ENCODE assay signal across 15 cellular contexts in the genomic region with DNA sequence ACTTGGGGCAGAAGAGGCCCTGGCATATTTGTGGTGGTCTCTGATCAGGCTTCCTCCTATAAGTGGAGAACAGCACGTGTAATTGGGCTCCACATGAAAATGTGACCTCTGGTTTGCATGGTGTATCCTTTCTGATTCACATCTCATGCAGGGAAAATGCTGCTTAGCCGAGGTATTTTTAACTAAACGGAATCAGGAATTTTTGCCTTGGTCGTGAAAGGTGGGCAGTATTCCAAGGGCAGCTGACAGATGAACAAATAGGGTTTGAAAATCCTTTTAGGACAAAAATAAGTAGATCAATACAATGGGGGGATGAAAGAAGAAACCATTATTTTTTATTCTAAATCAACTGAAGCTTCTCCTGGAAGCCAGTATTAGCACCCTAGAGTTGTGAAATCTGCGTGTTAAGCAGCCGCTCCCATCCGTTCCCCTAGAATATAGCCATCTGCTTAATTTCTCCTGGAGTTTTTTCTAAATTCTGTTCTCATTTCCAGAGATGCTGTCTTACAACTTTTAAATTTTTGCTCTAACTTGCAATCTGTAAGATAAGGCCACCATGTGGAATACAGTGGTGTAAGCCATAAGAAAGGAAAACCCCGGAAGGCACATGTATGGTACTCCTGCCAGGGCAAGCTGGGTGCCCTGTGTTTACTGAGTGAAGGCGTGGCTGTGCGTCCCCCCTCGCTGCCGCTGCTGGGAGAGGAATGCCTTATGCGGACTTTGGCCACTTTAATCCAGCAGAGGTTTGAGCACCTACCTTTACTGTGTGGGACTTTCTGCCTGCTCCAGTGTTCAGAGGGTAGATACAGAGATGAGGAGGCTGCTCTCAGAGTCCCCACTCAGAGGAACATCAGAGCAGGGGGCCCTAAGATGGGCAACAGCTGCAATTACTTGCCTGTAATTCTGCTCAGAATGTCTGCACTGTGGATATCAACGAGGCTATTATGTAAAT. TPM values are rescaled to one million over a fixed set of nuclear protein-coding genes. Genes with fewer than 3 reads are reported as not detected.
DNase-seq lines count a peak whose midpoint lies in the region; ATAC-seq, FAIRE-seq and TF ChIP-seq lines count a peak whose summit lies in the region.
"Had no signal": no experiment of that assay in that cellular context is flagged by ENCODE, and none has a peak within 500 bp of the region (broad histone marks: within the 10 kb centered on the region; RNA-seq: fewer than 3 reads in every experiment).

No MANE protein-coding gene starts in this region.

- peak; percentile 56; the same call in 1 of the 2 replicates for TF ChIP-seq RAD21 in HepG2 (CRISPR knock-in tag; IDR thresholded peaks at IDR 0.05)

- TF ChIP-seq POLR2A in Peyer's patch (IDR thresholded peaks at IDR 0.05), result no peak
- TF ChIP-seq POLR2A in HepG2 (IDR thresholded peaks at IDR 0.05; ENCODE audit: insufficient read depth in 1 of 2, low read depth in 2 of 2, low read length in 2 of 2), result peak in 1 of 2 experiments; percentile 72; a peak in 3 of 4 replicates

- no peaks in the 10 kb centered on the region for H4K20me1 ChIP-seq in HepG2 (ENCODE audit: insufficient read depth, low read length)

- CTCF ChIA-PET in HepG2 (lab: Yijun Ruan, JAX; ENCODE audit: low intra/inter-chr PET ratio, low total read pairs), result interaction anchor here (0.8 kb wide), 1 partner anchor 49 kb away, joined by 3 read pairs; no protein-coding TSS in a partner anchor

- intact Hi-C loops in HepG2 (cut with micrococcal nuclease; ENCODE audit: unreplicated experiment), result loop anchor here (1.0 kb wide), 4 partner anchors 8 to 51 kb away; no protein-coding TSS in a partner anchor

- H3K4me1 Mint-ChIP-seq in endothelial cell (ENCODE audit: unreplicated experiment), result peaks cover 16% of the 10 kb centered on the region

- WGBS in HepG2 (ENCODE audit: low lambda C conversion rate), result 22% methylated on average over 14 of the region's 14 CpGs

- H3K36me3 Mint-ChIP-seq in endothelial cell (ENCODE audit: low read depth, unreplicated experiment), result peaks cover 36% of the 10 kb centered on the region

- H3K4me1 ChIP-seq in Peyer's patch (peaks cover 0 to 21% (median 0%) of the 10 kb centered on the region in 4 donors), HepG2 (ENCODE audit: insufficient read depth, low read length) (peaks cover 69% of the 10 kb centered on the region), thoracic aorta (ENCODE audit: control insufficient read depth in 1 of 2, low read depth in 2 of 2) (peaks cover 24 to 54% of the 10 kb centered on the region in 2 donors)

- H3K9me3 Mint-ChIP-seq in endothelial cell (ENCODE audit: unreplicated experiment), result no peaks in the 10 kb centered on the region
- H3K9me3 Mint-ChIP-seq: activated naive CD8-positive, alpha-beta T cell treated with anti-CD3 and anti-CD28 coated beads, Interleukin-2, amount 10 ng/mL, durations not matched to agents 7 days and 5 days had no signal

- H3K4me2 ChIP-seq in HepG2 (ENCODE audit: low read depth, low read length), result peak overlapping the region; percentile 61

- H3K4me3 ChIP-seq in Peyer's patch (no peak overlapping the region), HepG2 (replicated peaks in 1 of 3; ENCODE audit: insufficient read depth in 1 of 3, low read depth in 2 of 3, low read length in 3 of 3) (no peak overlapping the region; a peak in 1 of 6 replicates), thoracic aorta (no peak overlapping the region)
- H3K4me3 ChIP-seq: MG63 had no signal

- H2AFZ ChIP-seq in HepG2 (ENCODE audit: low read length), result no peak overlapping the region

- peaks cover 38% of the 10 kb centered on the region for H3K79me2 ChIP-seq in HepG2 (ENCODE audit: insufficient read depth, low read length)

- no TSS peak for BruUV-seq in HepG2 (replicated peaks; lab: Mats Ljungman, UMichigan)

- TF ChIP-seq EP300 in HepG2 (IDR thresholded peaks at IDR 0.05; ENCODE audit: low read depth in 2 of 2, low read length in 2 of 2) (peak; percentile 46 to 81; a peak in 3 of 4 replicates), HepG2 (CRISPR knock-in tag; IDR thresholded peaks at IDR 0.05; ENCODE audit: borderline replicate concordance) (peak; percentile 60)

- POLR2A ChIA-PET in HepG2 (lab: Yijun Ruan, JAX), result interaction anchor here (1.0 to 6.3 kb wide), 10 partner anchors 10 to 80 kb away, joined by 3 to 75 read pairs (median 5); no protein-coding TSS in a partner anchor

- in situ Hi-C loops in HepG2 (cut with HindIII; ENCODE audit: extremely low pct_ligation_motif_present, low pct_unique_long_range_greater_than_20kb), result no loop called here

- peak overlapping the region; percentile 24 for H3K4me3 Mint-ChIP-seq in endothelial cell (ENCODE audit: unreplicated experiment)
- H3K4me3 Mint-ChIP-seq: activated B cell treated with CpG ODN at 0.5 μM for 24 hours; activated naive CD8-positive, alpha-beta T cell treated with anti-CD3 and anti-CD28 coated beads, Interleukin-2, amount 10 ng/mL, durations not matched to agents 7 days and 5 days; CD14-positive monocyte; stimulated activated memory B cell treated with anti-CD40 and anti-IgM and Interleukin-4, amounts not matched to agents 10 μg/mL and 1 μg/mL and 100 μg/mL, for 72 hours had no signal

- TF ChIP-seq CTCF in Peyer's patch (IDR thresholded peaks at IDR 0.05), result peak in 1 of 6 experiments; percentile 23
- no peak for TF ChIP-seq CTCF in endothelial cell (IDR thresholded peaks at IDR 0.05; ENCODE audit: unreplicated experiment)
- peak; percentile 30 for TF ChIP-seq CTCF in HepG2 (CRISPR knock-in tag; IDR thresholded peaks at IDR 0.05)
- no peak for TF ChIP-seq CTCF in thoracic aorta (IDR thresholded peaks at IDR 0.05)

- H3K9me3 ChIP-seq in Peyer's patch (no peaks in the 10 kb centered on the region), HepG2 (ENCODE audit: low read length) (no peaks in the 10 kb centered on the region), thoracic aorta (no peaks in the 10 kb centered on the region)
- H3K9me3 ChIP-seq: MG63 had no signal

- ATAC-seq in HepG2 (peak; percentile 92), thoracic aorta (ENCODE audit: insufficient number of reproducible peaks, low FRiP score, low read depth) (no peak), HG02981 (IDR thresholded peaks at IDR 0.05; ENCODE audit: unreplicated experiment) (no peak), GM19463 (IDR thresholded peaks at IDR 0.05; ENCODE audit: unreplicated experiment) (no peak), HG03135 (IDR thresholded peaks at IDR 0.05; ENCODE audit: unreplicated experiment) (no peak)
- ATAC-seq: stimulated activated memory B cell treated with anti-CD40 and anti-IgM and Interleukin-4, amounts not matched to agents 10 μg/mL and 1 μg/mL and 100 μg/mL, for 72 hours had no signal

- peak overlapping the region in 2 of 4 donors; percentile 44 to 71 for H3K27ac ChIP-seq in Peyer's patch
- peak overlapping the region; percentile 42 for H3K27ac ChIP-seq in HepG2 (ENCODE audit: extremely low read length, insufficient read depth, low read length)
- H3K27ac ChIP-seq in thoracic aorta, result peak overlapping the region; percentile 21 to 52

- peak; percentile 93 for FAIRE-seq in HepG2 (lab: Jason Lieb, UNC)
- FAIRE-seq: GM19239 had no signal

- H3K36me3 ChIP-seq in Peyer's patch (peaks cover 0 to 17% (median 0%) of the 10 kb centered on the region in 3 donors), HepG2 (replicated peaks in 1 of 2; ENCODE audit: control insufficient read depth in 1 of 2, insufficient read depth in 2 of 2, low read length in 2 of 2) (peaks cover 44 to 73% of the 10 kb centered on the region in 2 experiments), thoracic aorta (no peaks in the 10 kb centered on the region)

- no peak overlapping the region for H3K9ac ChIP-seq in HepG2 (ENCODE audit: insufficient read depth, low read depth, low read length)

- DNase-seq in Peyer's patch, result peak in 2 of 3 donors; percentile 77
- DNase-seq in endothelial cell (ENCODE audit: low spot score), result no peak
- DNase-seq in HepG2 (ENCODE audit: low spot score), result peak; percentile 93
- DNase-seq in thoracic aorta (ENCODE audit: low spot score), result no peak
- no peak for DNase-seq in NCI-H1092 (lab: John Stamatoyannopoulos, UW)
- DNase-seq: activated B cell treated with CpG ODN at 0.5 μM for 24 hours; activated naive CD8-positive, alpha-beta T cell treated with anti-CD3 and anti-CD28 coated beads, Interleukin-2, amount 10 ng/mL, durations not matched to agents 7 days and 5 days; kidney glomerular epithelial cell; MG63 had no signal

- no peaks in the 10 kb centered on the region for H3K27me3 ChIP-seq in Peyer's patch
- H3K27me3 ChIP-seq in HepG2 (ENCODE audit: control insufficient read depth in 1 of 2, insufficient read depth in 2 of 2, low read length in 2 of 2), result no peaks in the 10 kb centered on the region
- no peaks in the 10 kb centered on the region for H3K27me3 ChIP-seq in thoracic aorta (replicated peaks; ENCODE audit: insufficient read depth)
- H3K27me3 ChIP-seq: MG63 had no signal

- H3K27me3 Mint-ChIP-seq in endothelial cell (ENCODE audit: unreplicated experiment), result peaks cover 20% of the 10 kb centered on the region
- H3K27me3 Mint-ChIP-seq: activated B cell treated with CpG ODN at 0.5 μM for 24 hours; activated naive CD8-positive, alpha-beta T cell treated with anti-CD3 and anti-CD28 coated beads, Interleukin-2, amount 10 ng/mL, durations not matched to agents 7 days and 5 days; stimulated activated memory B cell treated with anti-CD40 and anti-IgM and Interleukin-4, amounts not matched to agents 10 μg/mL and 1 μg/mL and 100 μg/mL, for 72 hours had no signal

- H3K27ac Mint-ChIP-seq in endothelial cell (ENCODE audit: unreplicated experiment), result no peak overlapping the region
- H3K27ac Mint-ChIP-seq: activated B cell treated with CpG ODN at 0.5 μM for 24 hours; activated naive CD8-positive, alpha-beta T cell treated with anti-CD3 and anti-CD28 coated beads, Interleukin-2, amount 10 ng/mL, durations not matched to agents 7 days and 5 days; stimulated activated memory B cell treated with anti-CD40 and anti-IgM and Interleukin-4, amounts not matched to agents 10 μg/mL and 1 μg/mL and 100 μg/mL, for 72 hours had no signal

RNA-seq across cellular contexts. Expression of a gene that starts 52.4 kb away (rescaled TPM):
- total RNA-seq in Peyer's patch (10 to 100 TPM; 26.8 to 47.2 (median 34.0) TPM), endothelial cell (ENCODE audit: unreplicated experiment) (33.7 TPM), HepG2 (2016; rRNA removed; fragmentation: Illumina TruSeq; extraction: Trizol) (39.0 and 39.1 TPM in 2 replicates), thoracic aorta (10 to 100 TPM; 30.6 to 48.5 TPM)
- 50.4 and 51.2 TPM in 2 replicates for total RNA-seq in HepG2 (2016; cell fraction: cytosol; rRNA removed; fragmentation: Illumina TruSeq; extraction: Trizol; ENCODE audit: low read depth)
- total RNA-seq in HepG2 (2016; cell fraction: insoluble cytoplasmic fraction; rRNA removed; fragmentation: Illumina TruSeq; extraction: Trizol), result 32.6 and 44.6 TPM in 2 replicates
- 52.4 and 52.9 TPM in 2 replicates for total RNA-seq in HepG2 (2016; cell fraction: membrane; rRNA removed; fragmentation: Illumina TruSeq; extraction: Trizol)
- 33.3 and 38.2 TPM in 2 replicates for total RNA-seq in HepG2 (2016; cell fraction: nucleus; rRNA removed; fragmentation: Illumina TruSeq; extraction: Trizol)
- polyA plus RNA-seq in HepG2 (2011; rRNA removed), result 57.6 and 59.5 TPM in 2 replicates
- polyA plus RNA-seq in HepG2 (2011; cell fraction: cytosol; rRNA removed), result 44.7 and 49.0 TPM in 2 replicates
- 85.9 and 86.7 TPM in 2 replicates for polyA plus RNA-seq in HepG2 (2011; cell fraction: nucleus; rRNA removed)
- 53.7 and 59.9 TPM in 2 replicates for polyA plus RNA-seq in HepG2 (2012)
- polyA plus RNA-seq in HepG2 (2016; cell fraction: cytosol; fragmentation: Illumina TruSeq; extraction: Trizol; ENCODE audit: low read depth), result 53.0 and 54.8 TPM in 2 replicates
- polyA plus RNA-seq in HepG2 (2016; cell fraction: insoluble cytoplasmic fraction; fragmentation: Illumina TruSeq; extraction: Trizol; ENCODE audit: low read depth), result 28.2 and 29.0 TPM in 2 replicates
- polyA plus RNA-seq in HepG2 (2016; cell fraction: membrane; fragmentation: Illumina TruSeq; extraction: Trizol; ENCODE audit: low read depth), result 41.5 and 42.8 TPM in 2 replicates
- polyA plus RNA-seq in HepG2 (2016; cell fraction: nucleus; fragmentation: Illumina TruSeq; extraction: Trizol; ENCODE audit: insufficient read depth, low read depth), result 49.3 and 52.0 TPM in 2 replicates
- 21.9 and 161 TPM in 2 replicates for polyA minus RNA-seq in HepG2 (2011; rRNA and poly(A)+ RNA removed; ENCODE audit: low replicate concordance)
- polyA minus RNA-seq in HepG2 (2011; cell fraction: cytosol; rRNA and poly(A)+ RNA removed), result 57.2 and 71.5 TPM in 2 replicates
- polyA minus RNA-seq in HepG2 (2011; cell fraction: nucleus; rRNA and poly(A)+ RNA removed), result 135 and 148 TPM in 2 replicates

Comparison
In these comparisons a context has a peak if more than half of its experiments do, and no peak if none do; other contexts are left out.
1. DNase-seq: peak in Peyer's patch (2 of 3) and HepG2 (single experiment); none in endothelial cell (single experiment), thoracic aorta (single experiment) and NCI-H1092 (single experiment).